Comparison of ENCODE assay signal across 16 cellular contexts in the genomic region with DNA sequence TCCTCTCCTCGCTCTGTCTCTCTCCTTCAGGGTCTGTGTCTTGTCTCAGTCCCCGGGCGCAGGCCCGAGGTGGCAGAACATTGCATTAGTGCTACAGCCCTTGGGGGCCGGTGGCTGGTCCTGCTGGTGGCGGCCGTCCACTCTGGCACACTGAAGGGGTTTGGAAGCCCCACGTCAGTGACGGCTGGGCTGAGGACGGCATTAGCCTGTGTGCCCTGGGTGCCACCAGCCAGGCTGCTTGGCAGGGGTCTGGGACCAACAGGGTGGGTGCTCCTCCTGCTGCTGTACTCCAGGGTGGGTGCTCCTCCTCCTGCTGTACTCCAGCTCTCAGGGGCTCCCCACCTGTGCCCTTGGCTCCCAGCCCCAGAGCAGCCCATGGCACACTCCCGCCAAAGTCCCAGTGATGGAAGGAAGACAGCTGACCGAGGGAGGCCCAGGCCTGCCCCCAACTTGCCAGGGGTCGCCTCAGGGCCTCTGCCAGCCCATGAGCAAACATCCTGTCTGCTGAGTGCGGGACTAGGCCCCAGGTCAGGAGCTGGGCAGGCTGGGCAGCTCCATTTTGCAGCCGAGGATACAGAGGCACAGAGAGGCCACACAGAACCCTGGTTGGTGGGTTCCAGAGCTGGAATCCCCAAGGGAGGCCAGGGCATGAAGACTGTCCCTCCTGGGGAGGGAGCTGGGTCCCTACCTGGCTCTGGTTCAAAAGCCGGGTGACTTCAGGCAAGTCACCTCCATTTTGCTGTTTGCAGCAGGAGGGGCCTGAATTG. TPM values are rescaled to one million over a fixed set of nuclear protein-coding genes. Genes with fewer than 3 reads are reported as not detected.
DNase-seq lines count a peak whose midpoint lies in the region; ATAC-seq and TF ChIP-seq lines count a peak whose summit lies in the region.
"Had no signal": no experiment of that assay in that cellular context is flagged by ENCODE, and none has a peak within 500 bp of the region (broad histone marks: within the 10 kb centered on the region; RNA-seq: fewer than 3 reads in every experiment).

No MANE protein-coding gene starts in this region.

- H3K4me3 ChIP-seq in mesodermal cell (ENCODE audit: extremely low read depth, insufficient read depth, low read length, poor library complexity, severe bottlenecking) = no peak overlapping the region
- peak overlapping the region; percentile 59 for H3K4me3 ChIP-seq in skeletal muscle satellite cell (ENCODE audit: low read length)
- H3K4me3 ChIP-seq: suprapubic skin had no signal

- peak overlapping the region; percentile 75 for H3K4me2 ChIP-seq in skeletal muscle satellite cell (ENCODE audit: low read length)

- peak overlapping the region; percentile 84 for H3K9ac ChIP-seq in skeletal muscle satellite cell (ENCODE audit: low read depth, low read length)

- H3K9me3 Mint-ChIP-seq in activated T-cell treated with anti-CD3 and anti-CD28 coated beads, Interleukin-2, amount 50 U/mL, for 4 hours = no peaks in the 10 kb centered on the region
- no peaks in the 10 kb centered on the region for H3K9me3 Mint-ChIP-seq in WTC11
- H3K9me3 Mint-ChIP-seq: effector memory CD8-positive, alpha-beta T cell had no signal

- H3K27ac ChIP-seq in mesodermal cell (ENCODE audit: low read depth, low read length, severe bottlenecking) = peak overlapping the region; percentile 73
- H3K27ac ChIP-seq: suprapubic skin had no signal

- POLR2A ChIA-PET in WTC11 (lab: Charles Lee) = no interaction called here

- ATAC-seq in activated T-cell treated with anti-CD3 and anti-CD28 coated beads, Interleukin-2, amount 50 U/mL, for 4 hours = no peak
- ATAC-seq in WTC11 (no peak), omental fat pad (ENCODE audit: low FRiP score) (no peak)
- ATAC-seq: effector memory CD8-positive, alpha-beta T cell had no signal

- H3K36me3 ChIP-seq in mesodermal cell (ENCODE audit: control insufficient read depth, insufficient read depth, low read length) = no peaks in the 10 kb centered on the region
- H3K36me3 ChIP-seq in skeletal muscle satellite cell (ENCODE audit: insufficient read depth, low read length) = no peaks in the 10 kb centered on the region
- H3K36me3 ChIP-seq: suprapubic skin had no signal

- WGBS in mesodermal cell (ENCODE audit: insufficient coverage in 2 of 2), 2 experiments = 87 to 92% methylated on average over 15 to 16 of the region's 16 CpGs

- no peaks in the 10 kb centered on the region for H3K36me3 Mint-ChIP-seq in activated T-cell treated with anti-CD3 and anti-CD28 coated beads, Interleukin-2, amount 50 U/mL, for 4 hours (ENCODE audit: insufficient read depth)
- no peaks in the 10 kb centered on the region for H3K36me3 Mint-ChIP-seq in WTC11

- H3K9me3 ChIP-seq in mesodermal cell (ENCODE audit: control insufficient read depth, low read length) = no peaks in the 10 kb centered on the region
- no peaks in the 10 kb centered on the region for H3K9me3 ChIP-seq in skeletal muscle satellite cell (replicated peaks; ENCODE audit: low read length)
- H3K9me3 ChIP-seq: suprapubic skin had no signal

- H3K4me1 ChIP-seq in mesodermal cell (ENCODE audit: control insufficient read depth, insufficient read depth, low read length, poor library complexity, severe bottlenecking) (peaks cover 50% of the 10 kb centered on the region), skeletal muscle satellite cell (ENCODE audit: control insufficient read depth, insufficient read depth, low read length) (peaks cover 57% of the 10 kb centered on the region)

- CTCF ChIA-PET in WTC11 (lab: Charles Lee) = interaction anchor here (1.1 kb wide), 1 partner anchor 17 kb away, joined by 3 read pairs; no protein-coding TSS in a partner anchor

- H3K4me1 Mint-ChIP-seq in activated T-cell treated with anti-CD3 and anti-CD28 coated beads, Interleukin-2, amount 50 U/mL, for 4 hours (ENCODE audit: low read depth) = peaks cover 14% of the 10 kb centered on the region
- H3K4me1 Mint-ChIP-seq in WTC11 = peaks cover 5% of the 10 kb centered on the region

- H3K27me3 ChIP-seq in skeletal muscle satellite cell (ENCODE audit: control insufficient read depth, insufficient read depth, low read length) = no peaks in the 10 kb centered on the region

- DNase-seq in activated T-cell treated with anti-CD3 and anti-CD28 coated beads, Interleukin-2, amount 50 U/mL, for 1 hour = peak; percentile 20
- no peak for DNase-seq in activated T-cell treated with anti-CD3 and anti-CD28 coated beads, Interleukin-2, amount 50 U/mL, for 4 hours
- DNase-seq in WTC11 (ENCODE audit: low spot score) (peak; percentile 9), NCI-H146 (lab: John Stamatoyannopoulos, UW) (no peak), omental fat pad (ENCODE audit: low spot score) (no peak), activated gamma-delta T cell treated with Interleukin-2 at 50 U/mL for 16 hours (no peak)
- DNase-seq: activated effector memory CD4-positive, alpha-beta T cell treated with anti-CD3 and anti-CD28 coated beads, Interleukin-2, amount 50 U/mL, for 16 hours; effector memory CD8-positive, alpha-beta T cell; foreskin fibroblast; NCI-H1436; NCI-H524; OCI-M1 had no signal

- H3K4me3 Mint-ChIP-seq in activated T-cell treated with anti-CD3 and anti-CD28 coated beads, Interleukin-2, amount 50 U/mL, for 4 hours = no peak overlapping the region
- H3K4me3 Mint-ChIP-seq in WTC11 = no peak overlapping the region
- H3K4me3 Mint-ChIP-seq: effector memory CD8-positive, alpha-beta T cell had no signal

- H3K27me3 Mint-ChIP-seq in activated T-cell treated with anti-CD3 and anti-CD28 coated beads, Interleukin-2, amount 50 U/mL, for 4 hours (ENCODE audit: low read depth) = no peaks in the 10 kb centered on the region
- H3K27me3 Mint-ChIP-seq in WTC11 (ENCODE audit: low read depth) = no peaks in the 10 kb centered on the region

- no peak for TF ChIP-seq CTCF in WTC11 (IDR thresholded peaks at IDR 0.05)
- TF ChIP-seq CTCF in omental fat pad (IDR thresholded peaks at IDR 0.05) = no peak

- H3K27ac Mint-ChIP-seq in WTC11 = no peak overlapping the region; the same call in 1 of the 2 replicates
- H3K27ac Mint-ChIP-seq: effector memory CD8-positive, alpha-beta T cell; progenitor cell of endocrine pancreas had no signal

TF ChIP-seq in WTC11, 78 proteins besides CTCF, POLR2A, EP300 and RAD21:
- TF ChIP-seq NR3C1 (CRISPR knock-in tag; conservative IDR thresholded peaks at IDR 0.05; ENCODE audit: low read depth) (no peak), CBFB (CRISPR knock-in tag; IDR thresholded peaks at IDR 0.05; ENCODE audit: low read depth) (no peak), JUN (CRISPR knock-in tag; IDR thresholded peaks at IDR 0.05) (no peak), TEAD1 (CRISPR knock-in tag; IDR thresholded peaks at IDR 0.05) (no peak), HMGA2 (CRISPR knock-in tag; IDR thresholded peaks at IDR 0.05) (no peak)
TF ChIP-seq in WTC11: peak in this region for 0.

RNA-seq across cellular contexts. Expression of a gene that starts 27.3 kb away (rescaled TPM):
- total RNA-seq in activated T-cell treated with anti-CD3 and anti-CD28 coated beads, Interleukin-2, amount 50 U/mL, for 4 hours = 1 to 10 TPM; 3.6 to 5.5 (median 5.0) TPM
- total RNA-seq in WTC11 (2021) (8.5 to 15.2 TPM (median 13.7 TPM) in 3 replicates), omental fat pad (1 to 10 TPM in 3 of 4 donors, under 1 TPM in 1; 0.56 to 6.9 (median 1.8) TPM)
- 10.0 TPM for polyA plus RNA-seq in mesodermal cell (2013, experiment 1 of 2)
- 8.1 TPM for polyA plus RNA-seq in mesodermal cell (2013, experiment 2 of 2)
- 3.5 and 7.1 TPM in 2 replicates for total RNA-seq in skeletal muscle satellite cell (2012; rRNA removed)

Comparison
In these comparisons a context has a peak if more than half of its experiments do, and no peak if none do; other contexts are left out.
1. DNase-seq: peak in activated T-cell treated with anti-CD3 and anti-CD28 coated beads, Interleukin-2, amount 50 U/mL, for 1 hour (single experiment) and WTC11 (single experiment); none in activated T-cell treated with anti-CD3 and anti-CD28 coated beads, Interleukin-2, amount 50 U/mL, for 4 hours (single experiment), NCI-H146 (single experiment), omental fat pad (single experiment) and activated gamma-delta T cell treated with Interleukin-2 at 50 U/mL for 16 hours (single experiment).